Comparison of ENCODE assay signal across 17 cellular contexts in genomic region chr9:107008447-107008846, GRCh38.
A peak's percentile ranks its signal among the peaks of the same experiment; 100 is the strongest.
DNase-seq lines count a peak whose midpoint lies in the region; ATAC-seq and TF ChIP-seq lines count a peak whose summit lies in the region.
"Had no signal": no experiment of that assay in that cellular context is flagged by ENCODE, and none has a peak within 500 bp of the region (broad histone marks: within the 10 kb centered on the region; RNA-seq: fewer than 3 reads in every experiment).

No MANE protein-coding gene starts in this region.

- POLR2A ChIA-PET in SK-N-SH (lab: Yijun Ruan, JAX), result no interaction called here

- H3K9me3 Mint-ChIP-seq in brain (peaks cover 0 to 18% (median 11%) of the 10 kb centered on the region in 5 experiments), type B pancreatic cell (no peaks in the 10 kb centered on the region)
- H3K9me3 Mint-ChIP-seq: CD8-positive, alpha-beta T cell had no signal

- peaks cover 92% of the 10 kb centered on the region for H3K36me3 Mint-ChIP-seq in brain
- peaks cover 81% of the 10 kb centered on the region for H3K36me3 Mint-ChIP-seq in type B pancreatic cell
- H3K36me3 Mint-ChIP-seq: CD8-positive, alpha-beta T cell had no signal

- no peak for ATAC-seq in SK-N-SH treated with all-trans-retinoic acid at 6 μM for 48 hours
- peak; percentile 62 for ATAC-seq in mucosa of descending colon
- ATAC-seq in GM18870 (IDR thresholded peaks at IDR 0.05; ENCODE audit: unreplicated experiment), result no peak
- ATAC-seq in GM19455 (IDR thresholded peaks at IDR 0.05; ENCODE audit: unreplicated experiment), result no peak
- ATAC-seq: CD8-positive, alpha-beta T cell had no signal

- no peaks in the 10 kb centered on the region for H3K9me3 ChIP-seq in SK-N-SH
- peaks cover 5% of the 10 kb centered on the region for H3K9me3 ChIP-seq in mucosa of descending colon

- TF ChIP-seq EP300 in SK-N-SH (IDR thresholded peaks at IDR 0.05; ENCODE audit: borderline replicate concordance in 1 of 2, low read depth in 1 of 2, low read length in 1 of 2), result no peak

- no peaks in the 10 kb centered on the region for H4K20me1 ChIP-seq in SK-N-SH (ENCODE audit: insufficient read depth)
- H4K20me1 ChIP-seq: BLaER1 treated with 17β-estradiol and CSF1 and Interleukin-3, amounts not matched to agents 10 nM and 100 nM had no signal

- no peak overlapping the region for H2AFZ ChIP-seq in SK-N-SH (ENCODE audit: low read depth)

- peaks cover 2% of the 10 kb centered on the region; the same call in 1 of the 2 replicates for H3K9me2 ChIP-seq in SK-N-SH

- intact Hi-C loops in mucosa of descending colon (cut with DNase I, micrococcal nuclease), result no loop called here

- H3K27ac ChIP-seq in SK-N-SH (ENCODE audit: low read depth in 2 of 2, low read length in 1 of 2), result peak overlapping the region in 1 of 2 experiments; percentile 51; a peak in 2 of 4 replicates
- H3K27ac ChIP-seq: BLaER1 treated with 17β-estradiol and CSF1 and Interleukin-3, amounts not matched to agents 10 nM and 100 nM; HL-60; KMS-11 had no signal

- no peaks in the 10 kb centered on the region for H3F3A ChIP-seq in SK-N-SH (replicated peaks; ENCODE audit: insufficient read depth)

- H3K4me3 ChIP-seq in SK-N-SH (ENCODE audit: low read depth in 2 of 2, low read length in 1 of 2) (no peak overlapping the region), mucosa of descending colon (no peak overlapping the region)
- H3K4me3 ChIP-seq: BLaER1 treated with 17β-estradiol and CSF1 and Interleukin-3, amounts not matched to agents 10 nM and 100 nM had no signal

- CTCF ChIA-PET in SK-N-SH (lab: Yijun Ruan, JAX), result no interaction called here

- H3K4me1 ChIP-seq in SK-N-SH (ENCODE audit: control insufficient read depth in 1 of 2, insufficient read depth in 2 of 2, low read depth in 1 of 2, low read length in 1 of 2), result peaks cover 0 to 11% of the 10 kb centered on the region in 2 experiments; a peak in 1 of 4 replicates
- H3K4me1 ChIP-seq in mucosa of descending colon (ENCODE audit: low read depth), result no peaks in the 10 kb centered on the region

- H3K79me2 ChIP-seq in SK-N-SH (ENCODE audit: insufficient read depth), result no peaks in the 10 kb centered on the region

- WGBS in SK-N-SH (ENCODE audit: low lambda C conversion rate), result 74% methylated on average over 4 of the region's 6 CpGs

- peak overlapping the region in 2 of 5 experiments; percentile 50 to 62 for H3K4me3 Mint-ChIP-seq in brain
- no peak overlapping the region for H3K4me3 Mint-ChIP-seq in type B pancreatic cell
- H3K4me3 Mint-ChIP-seq: B cell; CD8-positive, alpha-beta T cell had no signal

- no peak overlapping the region for H3K4me2 ChIP-seq in SK-N-SH
- H3K4me2 ChIP-seq: BLaER1 treated with 17β-estradiol and CSF1 and Interleukin-3, amounts not matched to agents 10 nM and 100 nM; KMS-11 had no signal

- H3K27ac Mint-ChIP-seq in brain, result peak overlapping the region; percentile 47 to 97 (median 91)
- peak overlapping the region; percentile 12 for H3K27ac Mint-ChIP-seq in type B pancreatic cell
- H3K27ac Mint-ChIP-seq: B cell; CD8-positive, alpha-beta T cell had no signal

- H3K4me1 Mint-ChIP-seq in brain (peaks cover 47% of the 10 kb centered on the region), type B pancreatic cell (ENCODE audit: unreplicated experiment) (no peaks in the 10 kb centered on the region)

- TF ChIP-seq RAD21 in SK-N-SH (IDR thresholded peaks at IDR 0.05; ENCODE audit: low read length), result no peak

- no peak for DNase-seq in SK-N-SH
- DNase-seq in mucosa of descending colon, result no peak
- no peak for DNase-seq in type B pancreatic cell (ENCODE audit: extremely low spot score, unreplicated experiment)
- DNase-seq in stimulated activated CD4-positive, alpha-beta T cell treated with anti-CD3 and anti-CD28 coated beads, Interleukin-4, amount 100 ng/mL, for 24 hours, result no peak
- DNase-seq: 8988T; CD8-positive, alpha-beta T cell; DMS79 treated with DMSO at 0.1 percent for 48 hours; GF-D8; HCEC 1CT had no signal

- no peaks in the 10 kb centered on the region for H3K27me3 Mint-ChIP-seq in brain
- H3K27me3 Mint-ChIP-seq in type B pancreatic cell, result no peaks in the 10 kb centered on the region

- TF ChIP-seq CTCF in SK-N-SH (IDR thresholded peaks at IDR 0.05) (no peak), brain (conservative IDR thresholded peaks at IDR 0.05) (no peak), mucosa of descending colon (IDR thresholded peaks at IDR 0.05) (no peak), type B pancreatic cell (conservative IDR thresholded peaks at IDR 0.05) (no peak)

- no peaks in the 10 kb centered on the region for H3K27me3 ChIP-seq in SK-N-SH (ENCODE audit: insufficient read depth)
- H3K27me3 ChIP-seq: BLaER1 treated with 17β-estradiol and CSF1 and Interleukin-3, amounts not matched to agents 10 nM and 100 nM had no signal

- peaks cover 29 to 58% of the 10 kb centered on the region in 2 experiments for H3K36me3 ChIP-seq in SK-N-SH (replicated peaks in 1 of 2; ENCODE audit: control insufficient read depth in 1 of 2, insufficient read depth in 2 of 2, low read length in 1 of 2)
- no peaks in the 10 kb centered on the region for H3K36me3 ChIP-seq in mucosa of descending colon (ENCODE audit: low read depth)

- H3K9ac ChIP-seq in SK-N-SH, result no peak overlapping the region
- H3K9ac ChIP-seq: BLaER1 treated with 17β-estradiol and CSF1 and Interleukin-3, amounts not matched to agents 10 nM and 100 nM; KMS-11 had no signal

TF ChIP-seq in SK-N-SH, 30 proteins besides CTCF, POLR2A, EP300 and RAD21:
- TF ChIP-seq TAF1 (IDR thresholded peaks at IDR 0.05; ENCODE audit: borderline replicate concordance, low read depth, low read length) (no peak), MXI1 (IDR thresholded peaks at IDR 0.05; ENCODE audit: low read depth, low read length) (0 out of 2 replicates have a peak, but pooled peaks have one; percentile 7), SIN3A (IDR thresholded peaks at IDR 0.05; ENCODE audit: borderline replicate concordance, low read depth, low read length) (no peak)

TF ChIP-seq in SK-N-SH treated with all-trans-retinoic acid at 6 μM for 48 hours, 23 proteins besides CTCF, POLR2A, EP300 and RAD21 (continues in another document):
- TF ChIP-seq ESRRG (CRISPR knock-in tag; IDR thresholded peaks at IDR 0.05) (no peak), ZC3H10 (CRISPR knock-in tag; IDR thresholded peaks at IDR 0.05) (no peak), ZFP3 (CRISPR knock-in tag; IDR thresholded peaks at IDR 0.05) (no peak), CSDC2 (CRISPR knock-in tag; IDR thresholded peaks at IDR 0.05) (no peak), GLIS3 (CRISPR knock-in tag; IDR thresholded peaks at IDR 0.05) (no peak), OSR1 (CRISPR knock-in tag; IDR thresholded peaks at IDR 0.05) (no peak), ZNF565 (CRISPR knock-in tag; conservative IDR thresholded peaks at IDR 0.05; ENCODE audit: low read depth) (no peak), TSHZ2 (CRISPR knock-in tag; IDR thresholded peaks at IDR 0.05) (no peak), ISL1 (CRISPR knock-in tag; IDR thresholded peaks at IDR 0.05) (no peak), ZFP30 (CRISPR knock-in tag; IDR thresholded peaks at IDR 0.05) (no peak), POU6F1 (CRISPR knock-in tag; IDR thresholded peaks at IDR 0.05; ENCODE audit: borderline replicate concordance, low read depth) (no peak)
